In genomic region chr5:132687995-132688394, GRCh38 we compare ENCODE assay signal across 10 cellular contexts. TPM values are rescaled to one million over a fixed set of nuclear protein-coding genes. Genes with fewer than 3 reads are reported as not detected.
DNase-seq lines count a peak whose midpoint lies in the region; ATAC-seq lines count a peak whose summit lies in the region.
"Had no signal": no experiment of that assay in that cellular context is flagged by ENCODE, and none has a peak within 500 bp of the region (broad histone marks: within the 10 kb centered on the region; RNA-seq: fewer than 3 reads in every experiment).

No MANE protein-coding gene starts in this region.

- no peaks in the 10 kb centered on the region for H3K27me3 Mint-ChIP-seq in immature natural killer cell (ENCODE audit: low read depth in 3 of 3)

- intact Hi-C loops in aorta (cut with DNase I), result no loop called here

- 92% methylated on average over 5 of the region's 5 CpGs for WGBS in aorta, 2 donors

- no peaks in the 10 kb centered on the region for H3K9me3 Mint-ChIP-seq in immature natural killer cell

- peaks cover 3 to 7% (median 5%) of the 10 kb centered on the region in 3 donors for H3K36me3 Mint-ChIP-seq in immature natural killer cell

- no peaks in the 10 kb centered on the region for H3K4me1 ChIP-seq in aorta (ENCODE audit: control insufficient read depth in 1 of 2, insufficient read depth in 2 of 2, low read length in 2 of 2)
- H3K4me1 ChIP-seq: gastroesophageal sphincter had no signal

- H3K27ac ChIP-seq in aorta (ENCODE audit: low read depth in 1 of 2, low read length in 2 of 2), result no peak overlapping the region
- H3K27ac ChIP-seq: gastroesophageal sphincter had no signal

- H3K4me1 Mint-ChIP-seq in immature natural killer cell, result peaks cover 24 to 39% of the 10 kb centered on the region in 2 donors

- DNase-seq in T-helper 2 cell (peak in 3 of 5 experiments; percentile 42 to 88 (median 47)), immature natural killer cell (peak; percentile 21 to 44 (median 32)), aorta (no peak), NCI-H748 treated with DMSO at 0.1 percent for 48 hours (lab: John Stamatoyannopoulos, UW) (no peak), NCI-H2107 (lab: John Stamatoyannopoulos, UW) (no peak)
- DNase-seq: Right ventricle myocardium superior had no signal

- H3K36me3 ChIP-seq in aorta (ENCODE audit: control insufficient read depth in 1 of 2, insufficient read depth in 2 of 2, low read length in 1 of 2), result no peaks in the 10 kb centered on the region

- no peaks in the 10 kb centered on the region for H3K9me3 ChIP-seq in aorta (ENCODE audit: control insufficient read depth, low read length)
- H3K9me3 ChIP-seq: gastroesophageal sphincter had no signal

- no peak overlapping the region for H3K4me3 ChIP-seq in aorta (ENCODE audit: low read length in 2 of 2)
- H3K4me3 ChIP-seq: gastroesophageal sphincter had no signal

- peak; percentile 48 for ATAC-seq in GM19351 (IDR thresholded peaks at IDR 0.05; ENCODE audit: unreplicated experiment)
- no peak for ATAC-seq in aorta (ENCODE audit: low FRiP score)
- ATAC-seq: gastroesophageal sphincter had no signal

- peak overlapping the region in 1 of 5 donors; percentile 18 for H3K4me3 Mint-ChIP-seq in immature natural killer cell

- no peaks in the 10 kb centered on the region for H3K27me3 ChIP-seq in aorta (ENCODE audit: control insufficient read depth in 1 of 2, insufficient read depth in 2 of 2, low read length in 1 of 2)
- H3K27me3 ChIP-seq: gastroesophageal sphincter had no signal

- H3K27ac Mint-ChIP-seq in immature natural killer cell, result peak overlapping the region in 3 of 6 donors; percentile 28 to 65 (median 47)

RNA-seq across cellular contexts. Expression of gene IL4, which starts 14.2 kb away (rescaled TPM):
- polyA plus RNA-seq in immature natural killer cell, result not detected
- not detected for total RNA-seq in aorta
- polyA plus RNA-seq in aorta, result not detected
- total RNA-seq: gastroesophageal sphincter, lower leg skin, pulmonary artery endothelial cell, Right ventricle myocardium superior had no signal

RNA-seq across cellular contexts. Expression of gene IL13, which starts 30.0 kb away (rescaled TPM):
- under 1 TPM in 1 of 3 donors, not detected in 2; 0.28 TPM for polyA plus RNA-seq in immature natural killer cell
- total RNA-seq in aorta, result not detected
- under 1 TPM in 1 of 2 donors, not detected in 1; 0.15 TPM for polyA plus RNA-seq in aorta
- total RNA-seq: gastroesophageal sphincter, lower leg skin, pulmonary artery endothelial cell, Right ventricle myocardium superior had no signal

RNA-seq across cellular contexts. Expression of gene KIF3A, which starts 49.4 kb away (rescaled TPM):
- polyA plus RNA-seq in immature natural killer cell (10 to 100 TPM in 1 of 3 donors, 1 to 10 TPM in 2; 7.4 to 13.5 (median 8.2) TPM), aorta (10 to 100 TPM in 1 of 2 donors, 1 to 10 TPM in 1; 4.5 to 11.0 TPM)
- total RNA-seq in aorta, result 10 to 100 TPM; 10.1 to 15.1 TPM

RNA-seq across cellular contexts. Expression of gene CCNI2, which starts 59.2 kb away (rescaled TPM):
- polyA plus RNA-seq in immature natural killer cell (1 to 10 TPM in 1 of 3 donors, under 1 TPM in 1, not detected in 1; 0.13 to 1.3 TPM), aorta (under 1 TPM in 1 of 2 donors, not detected in 1; 0.38 TPM)
- not detected for total RNA-seq in aorta
- total RNA-seq: gastroesophageal sphincter, pulmonary artery endothelial cell had no signal

Comparison
In these comparisons a context has a peak if more than half of its experiments do, and no peak if none do; other contexts are left out.
1. DNase-seq: peak in T-helper 2 cell (3 of 5) and immature natural killer cell (3 of 3); none in aorta (0 of 2), NCI-H748 treated with DMSO at 0.1 percent for 48 hours (single experiment) and NCI-H2107 (single experiment).